In the genomic region with DNA sequence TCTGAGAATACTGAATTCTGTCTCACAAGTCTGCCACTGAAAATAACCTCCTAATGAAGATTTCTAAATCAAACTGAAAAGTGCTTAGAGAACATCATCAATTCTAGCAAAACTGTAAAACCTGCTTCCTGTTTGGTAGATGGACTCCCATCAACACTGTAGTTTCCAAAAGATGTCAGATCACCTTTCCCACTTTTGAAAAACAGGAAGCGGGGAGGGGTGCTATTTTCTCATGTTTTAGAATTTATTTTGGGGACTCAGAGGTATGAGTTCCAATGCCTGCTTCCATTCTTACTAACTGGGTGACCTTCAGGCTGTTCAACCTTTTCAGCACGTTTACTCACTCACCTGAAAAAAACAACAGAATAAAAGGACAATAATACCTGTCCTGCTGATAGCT, we compare ENCODE assay signal across 7 cellular contexts. TPM values are rescaled to one million over a fixed set of nuclear protein-coding genes. Genes with fewer than 3 reads are reported as not detected.
DNase-seq lines count a peak whose midpoint lies in the region; ATAC-seq and TF ChIP-seq lines count a peak whose summit lies in the region.

No MANE protein-coding gene starts in this region.

- H3K4me3 ChIP-seq in HAP-1 (peak overlapping the region; percentile 85), smooth muscle cell (peak overlapping the region; percentile 81)

- no peak overlapping the region for H3K27ac Mint-ChIP-seq in glutamatergic neuron (ENCODE audit: unreplicated experiment)

- DNase-seq in HAP-1 (ENCODE audit: low spot score in 2 of 2) (no peak), glutamatergic neuron (no peak), smooth muscle cell (lab: John Stamatoyannopoulos, UW; ENCODE audit: unreplicated experiment) (no peak), NCI-H1105 (lab: John Stamatoyannopoulos, UW) (no peak), A172 (ENCODE audit: low spot score) (no peak)

- TF ChIP-seq CTCF in VCaP (conservative IDR thresholded peaks at IDR 0.05) (no peak), glutamatergic neuron (IDR thresholded peaks at IDR 0.05; ENCODE audit: partially characterized antibody, unreplicated experiment) (no peak), smooth muscle cell (IDR thresholded peaks at IDR 0.05; ENCODE audit: borderline replicate concordance, insufficient read depth, poor library complexity, severe bottlenecking) (no peak)

- peak overlapping the region; percentile 93; the same call in 1 of the 2 replicates for H3K27ac ChIP-seq in VCaP
- H3K27ac ChIP-seq in smooth muscle cell (ENCODE audit: low read depth), result peak overlapping the region; percentile 40

- peaks cover 16% of the 10 kb centered on the region for H3F3A ChIP-seq in smooth muscle cell (ENCODE audit: low read depth)

- H3K9me3 ChIP-seq in HAP-1, result no peaks in the 10 kb centered on the region
- no peaks in the 10 kb centered on the region for H3K9me3 ChIP-seq in smooth muscle cell (replicated peaks; ENCODE audit: low read depth)

- peaks cover 60% of the 10 kb centered on the region for H3K79me2 ChIP-seq in smooth muscle cell (ENCODE audit: low read depth)

- no peak for ATAC-seq in HG03139 (IDR thresholded peaks at IDR 0.05; ENCODE audit: unreplicated experiment)

- peaks cover 44% of the 10 kb centered on the region for H4K20me1 ChIP-seq in smooth muscle cell (ENCODE audit: low read depth)

- in situ Hi-C loops in HAP-1 (cut with MboI; ENCODE audit: low sequenced_read_pairs), result loop anchor here (25.0 kb wide), 1 partner anchor 906 kb away; the partner anchor contains the start of genes FAM217B, PPP1R3D and SYCP2

- 68% methylated on average over 2 of the region's 2 CpGs for WGBS in smooth muscle cell (ENCODE audit: low lambda C conversion rate)

- H3K4me2 ChIP-seq in smooth muscle cell, result peak overlapping the region; percentile 95

- H3K27me3 Mint-ChIP-seq in glutamatergic neuron (ENCODE audit: unreplicated experiment), result no peaks in the 10 kb centered on the region

- H3K4me1 Mint-ChIP-seq in glutamatergic neuron (ENCODE audit: low read depth, unreplicated experiment), result peaks cover 16% of the 10 kb centered on the region

- peaks cover 40% of the 10 kb centered on the region for H3K4me1 ChIP-seq in HAP-1
- H3K4me1 ChIP-seq in smooth muscle cell (ENCODE audit: low read depth), result peaks cover 30% of the 10 kb centered on the region

- H3K9me3 Mint-ChIP-seq in glutamatergic neuron (ENCODE audit: unreplicated experiment), result peaks cover 3% of the 10 kb centered on the region

- peak overlapping the region; percentile 94 for H3K9ac ChIP-seq in smooth muscle cell (ENCODE audit: low read depth)

- H3K27me3 ChIP-seq in HAP-1 (ENCODE audit: low read depth), result no peaks in the 10 kb centered on the region
- no peaks in the 10 kb centered on the region for H3K27me3 ChIP-seq in smooth muscle cell (ENCODE audit: low read depth)

- H3K4me3 Mint-ChIP-seq in glutamatergic neuron (ENCODE audit: unreplicated experiment), result peak overlapping the region; percentile 94

- peaks cover 63% of the 10 kb centered on the region for H3K36me3 ChIP-seq in HAP-1 (replicated peaks)
- peaks cover 7% of the 10 kb centered on the region for H3K36me3 ChIP-seq in smooth muscle cell (ENCODE audit: low read depth)

- H3K36me3 Mint-ChIP-seq in glutamatergic neuron (ENCODE audit: unreplicated experiment), result peaks cover 5% of the 10 kb centered on the region

- no peak overlapping the region for H2AFZ ChIP-seq in smooth muscle cell (ENCODE audit: low read depth)

RNA-seq across cellular contexts. Expression of gene ATP5F1E, which starts 1.2 kb away (rescaled TPM):
- total RNA-seq in glutamatergic neuron (ENCODE audit: unreplicated experiment) (53.5 TPM), smooth muscle cell (48.1 and 48.6 TPM in 2 replicates)
- polyA plus RNA-seq in smooth muscle cell, result 265 and 280 TPM in 2 replicates
- total RNA-seq in A172 (2014; rRNA removed; shearing (Covaris generic)), result 37.0 and 41.4 TPM in 2 replicates

RNA-seq across cellular contexts. Expression of gene PRELID3B, which starts 11.7 kb away (rescaled TPM):
- 65.5 TPM for total RNA-seq in glutamatergic neuron (ENCODE audit: unreplicated experiment)
- 39.1 and 44.9 TPM in 2 replicates for total RNA-seq in smooth muscle cell
- polyA plus RNA-seq in smooth muscle cell, result 20.9 and 25.8 TPM in 2 replicates
- total RNA-seq in A172 (2014; rRNA removed; shearing (Covaris generic)), result 152 and 196 TPM in 2 replicates

RNA-seq across cellular contexts. Expression of gene TUBB1, which starts 11.7 kb away (rescaled TPM):
- not detected for total RNA-seq in glutamatergic neuron (ENCODE audit: unreplicated experiment)
- total RNA-seq in smooth muscle cell, result 0.40 and 0.67 TPM in 2 replicates
- polyA plus RNA-seq in smooth muscle cell, result not detected in 2 replicates
- total RNA-seq in A172 (2014; rRNA removed; shearing (Covaris generic)), result 0.36 and 0.64 TPM in 2 replicates

RNA-seq across cellular contexts. Expression of gene CTSZ, which starts 23.9 kb away (rescaled TPM):
- total RNA-seq in glutamatergic neuron (ENCODE audit: unreplicated experiment), result 13.1 TPM
- 151 and 171 TPM in 2 replicates for total RNA-seq in smooth muscle cell
- polyA plus RNA-seq in smooth muscle cell, result 9.4 and 12.7 TPM in 2 replicates
- total RNA-seq in A172 (2014; rRNA removed; shearing (Covaris generic)), result 228 and 320 TPM in 2 replicates

RNA-seq across cellular contexts. Expression of gene NELFCD, which starts 49.9 kb away (rescaled TPM):
- 112 TPM for total RNA-seq in glutamatergic neuron (ENCODE audit: unreplicated experiment)
- total RNA-seq in smooth muscle cell, result 25.4 and 27.6 TPM in 2 replicates
- polyA plus RNA-seq in smooth muscle cell, result 40.3 and 44.9 TPM in 2 replicates
- total RNA-seq in A172 (2014; rRNA removed; shearing (Covaris generic)), result 81.4 and 102 TPM in 2 replicates
